In the genomic region with DNA sequence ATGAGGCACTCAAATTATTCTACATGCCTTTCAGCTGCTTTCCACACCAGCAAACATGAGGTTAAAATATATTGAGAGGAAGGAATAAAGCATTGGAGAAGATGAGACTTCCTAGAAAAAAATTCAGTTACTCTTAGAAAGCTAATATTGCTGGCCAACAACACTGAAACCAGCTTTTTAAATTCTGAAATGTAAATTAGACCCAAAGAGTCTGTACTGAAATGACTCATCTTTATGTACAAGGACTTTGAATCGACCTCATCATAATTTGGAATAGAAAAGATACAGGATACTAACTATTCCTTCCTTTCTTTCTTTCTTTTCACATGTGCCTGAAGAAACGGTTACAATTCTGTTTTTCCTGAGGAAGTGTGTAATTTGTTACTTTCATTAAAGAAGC, we compare ENCODE assay signal across 17 cellular contexts.
DNase-seq lines count a peak whose midpoint lies in the region; ATAC-seq and TF ChIP-seq lines count a peak whose summit lies in the region.
"Had no signal": no experiment of that assay in that cellular context is flagged by ENCODE, and none has a peak within 500 bp of the region (broad histone marks: within the 10 kb centered on the region; RNA-seq: fewer than 3 reads in every experiment).

No MANE protein-coding gene starts in this region.

- DNase-seq in activated effector memory CD4-positive, alpha-beta T cell treated with anti-CD3 and anti-CD28 coated beads, Interleukin-2, amount 50 U/mL, for 16 hours: no peak
- DNase-seq in nephron progenitor cell: no peak
- DNase-seq in SIG-M5 treated with dmso at 0.1 percent for 504 hours (lab: John Stamatoyannopoulos, UW; ENCODE audit: unreplicated experiment): no peak
- DNase-seq in superior temporal gyrus (ENCODE audit: extremely low spot score): no peak
- DNase-seq: activated CD4-positive, alpha-beta T cell treated with anti-CD3 and anti-CD28 coated beads, Interleukin-2, amount 50 U/mL, for 1 hour; activated T-cell treated with anti-CD3 and anti-CD28 coated beads, Interleukin-2, amount 50 U/mL, for 1 hour; central memory CD4-positive, alpha-beta T cell; left ventricle myocardium inferior; NCI-H1105; spleen; stimulated activated naive CD8-positive, alpha-beta T cell treated with anti-CD3 and anti-CD28 coated beads, Interleukin-15, Interleukin-2, amounts not matched to agents 100 U/mL and 50 U/mL, for 24 hours had no signal

- H3K4me1 Mint-ChIP-seq in nephron progenitor cell: peaks cover 20% of the 10 kb centered on the region

- H3K27ac Mint-ChIP-seq in nephron progenitor cell: no peak overlapping the region
- H3K27ac Mint-ChIP-seq: B cell had no signal

- no peaks in the 10 kb centered on the region for H3K36me3 Mint-ChIP-seq in nephron progenitor cell (ENCODE audit: low read depth)

- H3K9me3 Mint-ChIP-seq in nephron progenitor cell: no peaks in the 10 kb centered on the region

- H3K27me3 Mint-ChIP-seq in nephron progenitor cell (ENCODE audit: low read depth, poor library complexity): no peaks in the 10 kb centered on the region

- no peak for TF ChIP-seq CTCF in nephron progenitor cell (IDR thresholded peaks at IDR 0.05)

- no peak overlapping the region for H3K4me3 Mint-ChIP-seq in nephron progenitor cell
- H3K4me3 Mint-ChIP-seq: B cell had no signal

- peak; percentile 74 for ATAC-seq in GM18858 (IDR thresholded peaks at IDR 0.05; ENCODE audit: unreplicated experiment)
- peak; percentile 57 for ATAC-seq in GM21367 (IDR thresholded peaks at IDR 0.05; ENCODE audit: unreplicated experiment)
- peak; percentile 55 for ATAC-seq in HG02884 (IDR thresholded peaks at IDR 0.05; ENCODE audit: unreplicated experiment)
- peak; percentile 54 for ATAC-seq in HG03571 (IDR thresholded peaks at IDR 0.05; ENCODE audit: unreplicated experiment)
- ATAC-seq: HCT116 had no signal
